In the genomic region with DNA sequence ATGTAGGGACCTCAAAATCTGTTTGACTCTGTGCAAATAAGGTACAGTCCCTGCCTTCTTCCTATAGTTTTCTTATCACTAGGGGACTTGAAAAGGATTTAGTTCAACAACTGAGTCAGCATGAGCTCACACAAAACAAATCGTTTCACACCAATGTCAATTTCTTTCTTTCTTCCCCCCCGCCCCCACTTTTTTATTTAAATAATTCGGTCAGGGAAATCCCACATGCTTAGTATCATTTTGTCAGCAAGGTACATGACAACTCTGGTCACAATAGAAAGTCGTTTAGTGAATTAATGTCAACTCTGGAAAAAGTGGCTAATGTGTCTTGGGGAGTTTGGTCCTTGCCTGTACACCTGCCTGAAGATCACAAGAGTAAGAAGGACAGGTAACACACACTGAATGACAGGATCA, we compare ENCODE assay signal across 10 cellular contexts.
DNase-seq lines count a peak whose midpoint lies in the region; ATAC-seq and TF ChIP-seq lines count a peak whose summit lies in the region.
"Had no signal": no experiment of that assay in that cellular context is flagged by ENCODE, and none has a peak within 500 bp of the region (broad histone marks: within the 10 kb centered on the region; RNA-seq: fewer than 3 reads in every experiment).

No MANE protein-coding gene starts in this region.

- H3K4me3 Mint-ChIP-seq in activated T-helper 1 cell treated with anti-CD3 and anti-CD28 coated beads, Interleukin-12 subunit alpha, Interleukin-12 subunit beta, Interleukin-2, Interleukin-4 antibody, amounts not matched to agents 30 ng/mL and 10 ng/mL and 1 ng/mL, durations not matched to agents 14 hours and 24 hours and 36 hours: no peak overlapping the region
- peak overlapping the region; percentile 62 for H3K4me3 Mint-ChIP-seq in stimulated activated memory B cell treated with anti-CD40 and anti-IgM and Interleukin-4, amounts not matched to agents 10 μg/mL and 1 μg/mL and 100 μg/mL, for 72 hours

- no peak for TF ChIP-seq POLR2A in heart left ventricle (IDR thresholded peaks at IDR 0.05)

- DNase-seq in right atrium auricular region (ENCODE audit: low spot score) (no peak), heart left ventricle (no peak), NCI-H1417 treated with DMSO at 0.1 percent for 48 hours (lab: John Stamatoyannopoulos, UW) (no peak), epidermal melanocyte (ENCODE audit: insufficient read length, low spot score) (no peak), omental fat pad (ENCODE audit: low spot score) (no peak)
- DNase-seq in activated T-helper 1 cell treated with anti-CD3 and anti-CD28 coated beads, Interleukin-12 subunit alpha, Interleukin-12 subunit beta, Interleukin-2, Interleukin-4 antibody, amounts not matched to agents 30 ng/mL and 10 ng/mL and 1 ng/mL, durations not matched to agents 14 hours and 24 hours and 36 hours (ENCODE audit: low spot score): no peak
- DNase-seq: SIG-M5 had no signal

- peak overlapping the region; percentile 37 to 81 for H3K27ac ChIP-seq in right atrium auricular region
- H3K27ac ChIP-seq in heart left ventricle: peak overlapping the region in 4 of 12 donors; percentile 2 to 61 (median 39)
- H3K27ac ChIP-seq: BLaER1 treated with 17β-estradiol and CSF1 and Interleukin-3, amounts not matched to agents 10 nM and 100 nM had no signal

- intact Hi-C loops in heart left ventricle (cut with DNase I): no loop called here
- intact Hi-C loops in activated T-helper 1 cell treated with anti-CD3 and anti-CD28 coated beads, Interleukin-12 subunit alpha, Interleukin-12 subunit beta, Interleukin-2, Interleukin-4 antibody, amounts not matched to agents 30 ng/mL and 10 ng/mL and 1 ng/mL, durations not matched to agents 14 hours and 24 hours and 36 hours (cut with micrococcal nuclease): loop anchor here (1.0 to 2.0 kb wide), 16 partner anchors 8 to 783 kb away; no protein-coding TSS in a partner anchor

- ATAC-seq in heart left ventricle (no peak), HG02763 (IDR thresholded peaks at IDR 0.05; ENCODE audit: unreplicated experiment) (peak; percentile 30), omental fat pad (ENCODE audit: low FRiP score) (no peak)
- peak; percentile 42 for ATAC-seq in stimulated activated memory B cell treated with anti-CD40 and anti-IgM and Interleukin-4, amounts not matched to agents 10 μg/mL and 1 μg/mL and 100 μg/mL, for 72 hours

- peaks cover 3% of the 10 kb centered on the region for H3K36me3 Mint-ChIP-seq in activated T-helper 1 cell treated with anti-CD3 and anti-CD28 coated beads, Interleukin-12 subunit alpha, Interleukin-12 subunit beta, Interleukin-2, Interleukin-4 antibody, amounts not matched to agents 30 ng/mL and 10 ng/mL and 1 ng/mL, durations not matched to agents 14 hours and 24 hours and 36 hours (ENCODE audit: low read depth)
- peaks cover 13% of the 10 kb centered on the region for H3K36me3 Mint-ChIP-seq in stimulated activated memory B cell treated with anti-CD40 and anti-IgM and Interleukin-4, amounts not matched to agents 10 μg/mL and 1 μg/mL and 100 μg/mL, for 72 hours

- H3K36me3 ChIP-seq in right atrium auricular region (no peaks in the 10 kb centered on the region), heart left ventricle (no peaks in the 10 kb centered on the region)
- H3K36me3 ChIP-seq: BLaER1 treated with 17β-estradiol and CSF1 and Interleukin-3, amounts not matched to agents 10 nM and 100 nM had no signal

- no peaks in the 10 kb centered on the region for H3K27me3 Mint-ChIP-seq in activated T-helper 1 cell treated with anti-CD3 and anti-CD28 coated beads, Interleukin-12 subunit alpha, Interleukin-12 subunit beta, Interleukin-2, Interleukin-4 antibody, amounts not matched to agents 30 ng/mL and 10 ng/mL and 1 ng/mL, durations not matched to agents 14 hours and 24 hours and 36 hours (ENCODE audit: insufficient read depth)
- H3K27me3 Mint-ChIP-seq in stimulated activated memory B cell treated with anti-CD40 and anti-IgM and Interleukin-4, amounts not matched to agents 10 μg/mL and 1 μg/mL and 100 μg/mL, for 72 hours: no peaks in the 10 kb centered on the region

- peaks cover 0 to 26% of the 10 kb centered on the region in 2 donors for H3K4me1 ChIP-seq in right atrium auricular region
- peaks cover 0 to 40% (median 19%) of the 10 kb centered on the region in 12 donors for H3K4me1 ChIP-seq in heart left ventricle

- no peaks in the 10 kb centered on the region for H3K9me3 ChIP-seq in right atrium auricular region
- H3K9me3 ChIP-seq in heart left ventricle: no peaks in the 10 kb centered on the region

- no peak overlapping the region for H3K4me3 ChIP-seq in right atrium auricular region
- no peak overlapping the region for H3K4me3 ChIP-seq in heart left ventricle
- H3K4me3 ChIP-seq: BLaER1 treated with 17β-estradiol and CSF1 and Interleukin-3, amounts not matched to agents 10 nM and 100 nM had no signal

- TF ChIP-seq CTCF in right atrium auricular region (IDR thresholded peaks at IDR 0.05): no peak
- no peak for TF ChIP-seq CTCF in heart left ventricle (IDR thresholded peaks at IDR 0.05)
- no peak for TF ChIP-seq CTCF in omental fat pad (IDR thresholded peaks at IDR 0.05)

- WGBS in heart left ventricle, 4 donors: 84 to 88% (median 86%) methylated on average over 4 of the region's 4 CpGs

- peak overlapping the region; percentile 81 for H3K27ac Mint-ChIP-seq in activated T-helper 1 cell treated with anti-CD3 and anti-CD28 coated beads, Interleukin-12 subunit alpha, Interleukin-12 subunit beta, Interleukin-2, Interleukin-4 antibody, amounts not matched to agents 30 ng/mL and 10 ng/mL and 1 ng/mL, durations not matched to agents 14 hours and 24 hours and 36 hours
- H3K27ac Mint-ChIP-seq in stimulated activated memory B cell treated with anti-CD40 and anti-IgM and Interleukin-4, amounts not matched to agents 10 μg/mL and 1 μg/mL and 100 μg/mL, for 72 hours: peak overlapping the region; percentile 93

- H3K4me1 Mint-ChIP-seq in activated T-helper 1 cell treated with anti-CD3 and anti-CD28 coated beads, Interleukin-12 subunit alpha, Interleukin-12 subunit beta, Interleukin-2, Interleukin-4 antibody, amounts not matched to agents 30 ng/mL and 10 ng/mL and 1 ng/mL, durations not matched to agents 14 hours and 24 hours and 36 hours (ENCODE audit: low read depth): peaks cover 30% of the 10 kb centered on the region
- H3K4me1 Mint-ChIP-seq in stimulated activated memory B cell treated with anti-CD40 and anti-IgM and Interleukin-4, amounts not matched to agents 10 μg/mL and 1 μg/mL and 100 μg/mL, for 72 hours: peaks cover 75% of the 10 kb centered on the region

- H3K27me3 ChIP-seq in right atrium auricular region (no peaks in the 10 kb centered on the region), heart left ventricle (no peaks in the 10 kb centered on the region)
- H3K27me3 ChIP-seq: BLaER1 treated with 17β-estradiol and CSF1 and Interleukin-3, amounts not matched to agents 10 nM and 100 nM had no signal

- H3K9me3 Mint-ChIP-seq in activated T-helper 1 cell treated with anti-CD3 and anti-CD28 coated beads, Interleukin-12 subunit alpha, Interleukin-12 subunit beta, Interleukin-2, Interleukin-4 antibody, amounts not matched to agents 30 ng/mL and 10 ng/mL and 1 ng/mL, durations not matched to agents 14 hours and 24 hours and 36 hours: peaks cover under 1% of the 10 kb centered on the region
- H3K9me3 Mint-ChIP-seq in stimulated activated memory B cell treated with anti-CD40 and anti-IgM and Interleukin-4, amounts not matched to agents 10 μg/mL and 1 μg/mL and 100 μg/mL, for 72 hours: no peaks in the 10 kb centered on the region

Comparison
In these comparisons a context has a peak if more than half of its experiments do, and no peak if none do; other contexts are left out.
1. ATAC-seq: peak in HG02763 (single experiment) and stimulated activated memory B cell treated with anti-CD40 and anti-IgM and Interleukin-4, amounts not matched to agents 10 μg/mL and 1 μg/mL and 100 μg/mL, for 72 hours (single experiment); none in heart left ventricle (0 of 4) and omental fat pad (single experiment).